11 cellular contexts compared by ENCODE assay signal in genomic region chr19:41861846-41862245, GRCh38. TPM values are rescaled to one million over a fixed set of nuclear protein-coding genes. Genes with fewer than 3 reads are reported as not detected.
DNase-seq lines count a peak whose midpoint lies in the region; ATAC-seq and TF ChIP-seq lines count a peak whose summit lies in the region.
"Had no signal": no experiment of that assay in that cellular context is flagged by ENCODE, and none has a peak within 500 bp of the region (broad histone marks: within the 10 kb centered on the region; RNA-seq: fewer than 3 reads in every experiment).

No MANE protein-coding gene starts in this region.

- no peak overlapping the region for H3K4me3 ChIP-seq in vagina

- H3K4me3 Mint-ChIP-seq in activated T-cell treated with anti-CD3 and anti-CD28 coated beads, Interleukin-2, amount 50 U/mL, for 24 hours = peak overlapping the region; percentile 86
- peak overlapping the region; percentile 88 for H3K4me3 Mint-ChIP-seq in activated CD8-positive, alpha-beta T cell treated with anti-CD3 and anti-CD28 coated beads, Interleukin-2, amount 10 ng/mL, durations not matched to agents 7 days and 5 days
- H3K4me3 Mint-ChIP-seq in glutamatergic neuron (ENCODE audit: unreplicated experiment) = peak overlapping the region; percentile 96
- peak overlapping the region; percentile 93 for H3K4me3 Mint-ChIP-seq in stimulated activated naive CD8-positive, alpha-beta T cell treated with anti-CD3 and anti-CD28 coated beads, Interleukin-15, Interleukin-2, amounts not matched to agents 100 ng/mL and 50 ng/mL, for 24 hours

- no peak overlapping the region for H3K27ac ChIP-seq in vagina

- H3K27me3 Mint-ChIP-seq in activated T-cell treated with anti-CD3 and anti-CD28 coated beads, Interleukin-2, amount 50 U/mL, for 24 hours = no peaks in the 10 kb centered on the region
- peaks cover 4% of the 10 kb centered on the region for H3K27me3 Mint-ChIP-seq in activated CD8-positive, alpha-beta T cell treated with anti-CD3 and anti-CD28 coated beads, Interleukin-2, amount 10 ng/mL, durations not matched to agents 7 days and 5 days (ENCODE audit: low read depth)
- peaks cover 22% of the 10 kb centered on the region for H3K27me3 Mint-ChIP-seq in glutamatergic neuron (ENCODE audit: unreplicated experiment)
- H3K27me3 Mint-ChIP-seq in stimulated activated naive CD8-positive, alpha-beta T cell treated with anti-CD3 and anti-CD28 coated beads, Interleukin-15, Interleukin-2, amounts not matched to agents 100 ng/mL and 50 ng/mL, for 24 hours = no peaks in the 10 kb centered on the region

- TF ChIP-seq CTCF in glutamatergic neuron (IDR thresholded peaks at IDR 0.05; ENCODE audit: partially characterized antibody, unreplicated experiment) (no peak), vagina (IDR thresholded peaks at IDR 0.05) (no peak)

- CTCF ChIA-PET in activated CD8-positive, alpha-beta T cell treated with anti-CD3 and anti-CD28 coated beads, Interleukin-2, amount 10 ng/mL, durations not matched to agents 7 days and 5 days (lab: Charles Lee) = interaction anchor here (3.2 to 4.1 kb wide), 5 partner anchors 9 to 90 kb away, joined by 30 to 45 read pairs (median 34); partner anchors contain the start of gene CD79A

- TF ChIP-seq POLR2A in vagina (IDR thresholded peaks at IDR 0.05) = no peak

- DNase-seq in activated T-cell treated with anti-CD3 and anti-CD28 coated beads, Interleukin-2, amount 50 U/mL, for 24 hours = peak; percentile 34
- no peak for DNase-seq in activated T-cell treated with anti-CD3 and anti-CD28 coated beads for 4 hours
- DNase-seq in activated CD8-positive, alpha-beta T cell treated with anti-CD3 and anti-CD28 coated beads, Interleukin-2, amount 10 ng/mL, durations not matched to agents 7 days and 5 days = no peak
- no peak for DNase-seq in glutamatergic neuron
- DNase-seq in NK-92 treated with Interleukin-12 subunit alpha and Interleukin-12 subunit beta, amount 100 ng/mL, for 24 hours (lab: John Stamatoyannopoulos, UW) = no peak
- no peak for DNase-seq in vagina (ENCODE audit: extremely low spot score in 2 of 2)
- no peak for DNase-seq in cortex of kidney (lab: John Stamatoyannopoulos, UW)
- DNase-seq: C1 segment of cervical spinal cord, left colon, Peyer's patch had no signal

- no peaks in the 10 kb centered on the region for H3K9me3 ChIP-seq in vagina
- H3K9me3 ChIP-seq: Peyer's patch had no signal

- no peaks in the 10 kb centered on the region for H3K9me3 Mint-ChIP-seq in activated T-cell treated with anti-CD3 and anti-CD28 coated beads, Interleukin-2, amount 50 U/mL, for 24 hours
- no peaks in the 10 kb centered on the region for H3K9me3 Mint-ChIP-seq in activated CD8-positive, alpha-beta T cell treated with anti-CD3 and anti-CD28 coated beads, Interleukin-2, amount 10 ng/mL, durations not matched to agents 7 days and 5 days (ENCODE audit: insufficient read depth)
- peaks cover 20% of the 10 kb centered on the region for H3K9me3 Mint-ChIP-seq in glutamatergic neuron (ENCODE audit: unreplicated experiment)
- no peaks in the 10 kb centered on the region for H3K9me3 Mint-ChIP-seq in stimulated activated naive CD8-positive, alpha-beta T cell treated with anti-CD3 and anti-CD28 coated beads, Interleukin-15, Interleukin-2, amounts not matched to agents 100 ng/mL and 50 ng/mL, for 24 hours

- peaks cover 70% of the 10 kb centered on the region for H3K36me3 Mint-ChIP-seq in activated T-cell treated with anti-CD3 and anti-CD28 coated beads, Interleukin-2, amount 50 U/mL, for 24 hours (ENCODE audit: low read depth)
- H3K36me3 Mint-ChIP-seq in activated CD8-positive, alpha-beta T cell treated with anti-CD3 and anti-CD28 coated beads, Interleukin-2, amount 10 ng/mL, durations not matched to agents 7 days and 5 days (ENCODE audit: low read depth) = peaks cover 52% of the 10 kb centered on the region
- H3K36me3 Mint-ChIP-seq in glutamatergic neuron (ENCODE audit: unreplicated experiment) = no peaks in the 10 kb centered on the region
- peaks cover 59% of the 10 kb centered on the region for H3K36me3 Mint-ChIP-seq in stimulated activated naive CD8-positive, alpha-beta T cell treated with anti-CD3 and anti-CD28 coated beads, Interleukin-15, Interleukin-2, amounts not matched to agents 100 ng/mL and 50 ng/mL, for 24 hours (ENCODE audit: low read depth)

- peak overlapping the region; percentile 100 for H3K27ac Mint-ChIP-seq in activated T-cell treated with anti-CD3 and anti-CD28 coated beads, Interleukin-2, amount 50 U/mL, for 24 hours
- H3K27ac Mint-ChIP-seq in activated CD8-positive, alpha-beta T cell treated with anti-CD3 and anti-CD28 coated beads, Interleukin-2, amount 10 ng/mL, durations not matched to agents 7 days and 5 days = peak overlapping the region; percentile 94
- H3K27ac Mint-ChIP-seq in glutamatergic neuron (ENCODE audit: unreplicated experiment) = peak overlapping the region; percentile 95
- H3K27ac Mint-ChIP-seq in stimulated activated naive CD8-positive, alpha-beta T cell treated with anti-CD3 and anti-CD28 coated beads, Interleukin-15, Interleukin-2, amounts not matched to agents 100 ng/mL and 50 ng/mL, for 24 hours = peak overlapping the region; percentile 98

- POLR2A ChIA-PET in activated CD8-positive, alpha-beta T cell treated with anti-CD3 and anti-CD28 coated beads, Interleukin-2, amount 10 ng/mL, durations not matched to agents 7 days and 5 days (lab: Charles Lee) = interaction anchor here (1.9 to 11.9 kb wide), 4 partner anchors 9 to 84 kb away, joined by 12 to 192 read pairs (median 20); partner anchors contain the start of gene ARHGEF1

- H3K36me3 ChIP-seq in vagina = peaks cover 0 to 35% of the 10 kb centered on the region in 2 donors

- intact Hi-C loops in vagina (cut with DNase I) = no loop called here

- H3K4me1 ChIP-seq in vagina = peaks cover 56% of the 10 kb centered on the region

- H3K27me3 ChIP-seq in vagina = no peaks in the 10 kb centered on the region
- H3K27me3 ChIP-seq: Peyer's patch had no signal

- ATAC-seq in activated CD8-positive, alpha-beta T cell treated with anti-CD3 and anti-CD28 coated beads, Interleukin-2, amount 10 ng/mL, durations not matched to agents 7 days and 5 days = no peak
- ATAC-seq: left colon had no signal

- H3K4me1 Mint-ChIP-seq in activated T-cell treated with anti-CD3 and anti-CD28 coated beads, Interleukin-2, amount 50 U/mL, for 24 hours (ENCODE audit: low read depth) = peaks cover 62% of the 10 kb centered on the region
- H3K4me1 Mint-ChIP-seq in activated CD8-positive, alpha-beta T cell treated with anti-CD3 and anti-CD28 coated beads, Interleukin-2, amount 10 ng/mL, durations not matched to agents 7 days and 5 days (ENCODE audit: low read depth) = peaks cover 60% of the 10 kb centered on the region
- H3K4me1 Mint-ChIP-seq in glutamatergic neuron (ENCODE audit: low read depth, unreplicated experiment) = peaks cover 18% of the 10 kb centered on the region
- peaks cover 58% of the 10 kb centered on the region for H3K4me1 Mint-ChIP-seq in stimulated activated naive CD8-positive, alpha-beta T cell treated with anti-CD3 and anti-CD28 coated beads, Interleukin-15, Interleukin-2, amounts not matched to agents 100 ng/mL and 50 ng/mL, for 24 hours (ENCODE audit: low read depth)

RNA-seq across cellular contexts. Expression of gene RPS19, which starts 1.8 kb away (rescaled TPM):
- total RNA-seq in activated CD8-positive, alpha-beta T cell treated with anti-CD3 and anti-CD28 coated beads, Interleukin-2, amount 10 ng/mL, durations not matched to agents 7 days and 5 days = 1,000 to 10,000 TPM; 3,024 to 3,056 TPM
- total RNA-seq in glutamatergic neuron (ENCODE audit: unreplicated experiment) (1,637 TPM), vagina (1,554 TPM)

RNA-seq across cellular contexts. Expression of gene CD79A, which starts 15.2 kb away (rescaled TPM):
- 10 to 100 TPM; 17.4 to 21.5 TPM for total RNA-seq in activated CD8-positive, alpha-beta T cell treated with anti-CD3 and anti-CD28 coated beads, Interleukin-2, amount 10 ng/mL, durations not matched to agents 7 days and 5 days
- total RNA-seq in glutamatergic neuron (ENCODE audit: unreplicated experiment) = not detected
- not detected for total RNA-seq in vagina

RNA-seq across cellular contexts. Expression of gene DMRTC2, which starts 17.0 kb away (rescaled TPM):
- total RNA-seq in activated CD8-positive, alpha-beta T cell treated with anti-CD3 and anti-CD28 coated beads, Interleukin-2, amount 10 ng/mL, durations not matched to agents 7 days and 5 days = not detected
- total RNA-seq in glutamatergic neuron (ENCODE audit: unreplicated experiment) = not detected
- not detected for total RNA-seq in vagina
- total RNA-seq: left colon, Peyer's patch had no signal

RNA-seq across cellular contexts. Expression of gene LYPD4, which starts 17.4 kb away (rescaled TPM):
- not detected for total RNA-seq in activated CD8-positive, alpha-beta T cell treated with anti-CD3 and anti-CD28 coated beads, Interleukin-2, amount 10 ng/mL, durations not matched to agents 7 days and 5 days
- not detected for total RNA-seq in glutamatergic neuron (ENCODE audit: unreplicated experiment)
- not detected for total RNA-seq in vagina
- total RNA-seq: left colon, Peyer's patch had no signal

RNA-seq across cellular contexts. Expression of gene ARHGEF1, which starts 21.1 kb away (rescaled TPM):
- total RNA-seq in activated CD8-positive, alpha-beta T cell treated with anti-CD3 and anti-CD28 coated beads, Interleukin-2, amount 10 ng/mL, durations not matched to agents 7 days and 5 days = 100 to 1,000 TPM; 515 to 537 TPM
- total RNA-seq in glutamatergic neuron (ENCODE audit: unreplicated experiment) (78.7 TPM), vagina (114 TPM)

Comparison
In these comparisons a context has a peak if more than half of its experiments do, and no peak if none do; other contexts are left out.
1. RNA of gene CD79A, which starts 15.2 kb away (total RNA-seq): 17.4 to 21.5 TPM in activated CD8-positive, alpha-beta T cell treated with anti-CD3 and anti-CD28 coated beads, Interleukin-2, amount 10 ng/mL, durations not matched to agents 7 days and 5 days; not detected in glutamatergic neuron (single experiment) and not detected in vagina (single experiment); every median in the first group is over 10 times any median in the second.
2. Peak in every context shown above with its lines, with median percentiles within 50 percentile points of each other: H3K27ac Mint-ChIP-seq and H3K4me3 Mint-ChIP-seq.